ENCODE assay signal across 8 cellular contexts in genomic region chr5:154857534-154858250, GRCh38. TPM values are rescaled to one million over a fixed set of nuclear protein-coding genes. Genes with fewer than 3 reads are reported as not detected.
DNase-seq lines count a peak whose midpoint lies in the region; ATAC-seq and TF ChIP-seq lines count a peak whose summit lies in the region.

No MANE protein-coding gene starts in this region.

- H3K27ac Mint-ChIP-seq in activated B cell treated with CpG ODN at 0.5 μM for 24 hours, result peak overlapping the region; percentile 97

- ATAC-seq in GM18870 (IDR thresholded peaks at IDR 0.05; ENCODE audit: unreplicated experiment) (peak; percentile 57), HG03108 (IDR thresholded peaks at IDR 0.05; ENCODE audit: unreplicated experiment) (peak; percentile 62), activated B cell treated with CpG ODN at 0.5 μM for 24 hours (ENCODE audit: low read depth) (peak; percentile 49)

- H3K27ac ChIP-seq in caudate nucleus (ENCODE audit: low read depth, low read length), result peak overlapping the region; percentile 99

- peak overlapping the region; percentile 91 for H3K4me3 Mint-ChIP-seq in activated B cell treated with CpG ODN at 0.5 μM for 24 hours

- peak overlapping the region; percentile 86 for H3K4me3 ChIP-seq in AG04449 (ENCODE audit: low read depth, low read length)

- CTCF ChIA-PET in AG04449 (lab: Yijun Ruan, JAX), result interaction anchor here (0.9 to 1.3 kb wide), 3 partner anchors 76 to 207 kb away, joined by 3 to 4 read pairs (median 3); no protein-coding TSS in a partner anchor
- CTCF ChIA-PET in activated B cell treated with CpG ODN at 0.5 μM for 24 hours (lab: Charles Lee), result interaction anchor here (2.2 kb wide), 1 partner anchor 207 kb away, joined by 8 read pairs; no protein-coding TSS in a partner anchor

- peaks cover 42% of the 10 kb centered on the region for H3K4me1 Mint-ChIP-seq in activated B cell treated with CpG ODN at 0.5 μM for 24 hours

- no peaks in the 10 kb centered on the region for H3K27me3 Mint-ChIP-seq in activated B cell treated with CpG ODN at 0.5 μM for 24 hours

- intact Hi-C loops in activated B cell treated with CpG ODN at 0.5 μM for 24 hours (cut with micrococcal nuclease), result loop anchor here (1.0 to 5.0 kb wide), 9 partner anchors 45 to 1545 kb away; partner anchors contain the start of genes FAM114A2, GALNT10, LARP1 and MFAP3

- peak; percentile 3 for TF ChIP-seq CTCF in AG04449 (IDR thresholded peaks at IDR 0.05; ENCODE audit: insufficient read depth, low read length, missing control alignments)
- TF ChIP-seq CTCF in activated B cell treated with CpG ODN at 0.5 μM for 24 hours (IDR thresholded peaks at IDR 0.05), result no peak

- peak; percentile 77 for DNase-seq in AG04449 (ENCODE audit: low read depth, low spot score)
- DNase-seq in NCI-H2196 treated with DMSO at 0.1 percent for 48 hours (lab: John Stamatoyannopoulos, UW; ENCODE audit: unreplicated experiment), result peak; percentile 95
- peak; percentile 75 for DNase-seq in activated B cell treated with CpG ODN at 0.5 μM for 24 hours
- peak in 60 of 61 donors; percentile 60 to 98 (median 91) for DNase-seq in caudate nucleus (lab: John Stamatoyannopoulos, UW)
- peak; percentile 98 for DNase-seq in iris pigment epithelial cell (ENCODE audit: low read depth)
- peak; percentile 68 to 81 for DNase-seq in stimulated activated CD4-positive, alpha-beta T cell treated with anti-CD3 and anti-CD28 coated beads, Interleukin-12 subunit alpha, Interleukin-12 subunit beta, amount 100 ng/mL, for 24 hours (ENCODE audit: low read depth in 2 of 2)

- H3K36me3 Mint-ChIP-seq in activated B cell treated with CpG ODN at 0.5 μM for 24 hours (ENCODE audit: low read depth), result peaks cover 26% of the 10 kb centered on the region

- POLR2A ChIA-PET in AG04449 (lab: Yijun Ruan, JAX) (interaction anchor here (1.2 to 2.2 kb wide), 3 partner anchors 23 to 105 kb away, joined by 3 to 6 read pairs (median 5); no protein-coding TSS in a partner anchor), activated B cell treated with CpG ODN at 0.5 μM for 24 hours (lab: Charles Lee) (interaction anchor here (0.8 to 2.9 kb wide), 9 partner anchors 16 to 104 kb away, joined by 3 to 18 read pairs (median 5); partner anchors contain the start of gene GEMIN5)

- no peaks in the 10 kb centered on the region for H3K9me3 Mint-ChIP-seq in activated B cell treated with CpG ODN at 0.5 μM for 24 hours

RNA-seq across cellular contexts. Expression of gene CNOT8, which starts 0.7 kb away (rescaled TPM):
- total RNA-seq in activated B cell treated with CpG ODN at 0.5 μM for 24 hours, result 48.6 and 57.3 TPM in 2 replicates

RNA-seq across cellular contexts. Expression of gene FAXDC2, which starts 7.3 kb away (rescaled TPM):
- total RNA-seq in activated B cell treated with CpG ODN at 0.5 μM for 24 hours, result not detected in 2 replicates

Comparison
In these comparisons a context has a peak if more than half of its experiments do, and no peak if none do; other contexts are left out.
1. Peak in every context shown above with its lines: DNase-seq, ATAC-seq, H3K4me3 ChIP-seq and H3K27ac ChIP-seq.